Comparison of ENCODE assay signal across 1 cellular context in genomic region chr9:726005-726404, GRCh38.
TF ChIP-seq lines count a peak whose summit lies in the region.

No MANE protein-coding gene starts in this region.

TF ChIP-seq in WTC11, 78 proteins besides CTCF, POLR2A, EP300 and RAD21 (continued from another document):
- TF ChIP-seq ATF3 (CRISPR knock-in tag; conservative IDR thresholded peaks at IDR 0.05) (no peak), ZNF317 (CRISPR knock-in tag; IDR thresholded peaks at IDR 0.05; ENCODE audit: borderline replicate concordance, low read depth) (no peak), GTF2I (CRISPR knock-in tag; conservative IDR thresholded peaks at IDR 0.05) (no peak), ZNF425 (CRISPR knock-in tag; conservative IDR thresholded peaks at IDR 0.05) (no peak), ZNF423 (CRISPR knock-in tag; IDR thresholded peaks at IDR 0.05) (no peak), RORB (CRISPR knock-in tag; IDR thresholded peaks at IDR 0.05) (no peak)
